In genomic region chr2:1584691-1585485, GRCh38 we compare ENCODE assay signal across 14 cellular contexts.
DNase-seq lines count a peak whose midpoint lies in the region; ATAC-seq, FAIRE-seq and TF ChIP-seq lines count a peak whose summit lies in the region.
"Had no signal": no experiment of that assay in that cellular context is flagged by ENCODE, and none has a peak within 500 bp of the region (broad histone marks: within the 10 kb centered on the region; RNA-seq: fewer than 3 reads in every experiment).

No MANE protein-coding gene starts in this region.

- no peak for TF ChIP-seq EP300 in A549 (IDR thresholded peaks at IDR 0.05)

- peaks cover 4% of the 10 kb centered on the region for H3K27me3 ChIP-seq in foreskin keratinocyte
- H3K27me3 ChIP-seq: breast epithelium had no signal

- POLR2A ChIA-PET in A549 (lab: Yijun Ruan, JAX) = no interaction called here

- TF ChIP-seq CTCF in A549 (IDR thresholded peaks at IDR 0.05) (0 out of 3 replicates have a peak, but pooled peaks have one; percentile 16), foreskin keratinocyte (conservative IDR thresholded peaks at IDR 0.05) (peak; percentile 30)

- H3K27ac ChIP-seq in A549 = no peak overlapping the region
- no peak overlapping the region for H3K27ac ChIP-seq in foreskin keratinocyte
- H3K27ac ChIP-seq: breast epithelium, gastrocnemius medialis, skin epidermis had no signal

- H3K4me1 ChIP-seq in A549 (no peaks in the 10 kb centered on the region), foreskin keratinocyte (peaks cover 4% of the 10 kb centered on the region)
- H3K4me1 ChIP-seq: breast epithelium, gastrocnemius medialis had no signal

- FAIRE-seq in A549 (lab: Jason Lieb, UNC) = no peak

- no peak overlapping the region for H3K4me2 ChIP-seq in A549

- WGBS in A549 (ENCODE audit: missing lambda C conversion rate) = 57% methylated on average over 18 of the region's 18 CpGs

- no peaks in the 10 kb centered on the region for H3K9me3 ChIP-seq in A549
- H3K9me3 ChIP-seq: breast epithelium, gastrocnemius medialis had no signal

- TF ChIP-seq POLR2A in A549 (IDR thresholded peaks at IDR 0.05; ENCODE audit: low read length) = no peak

- ATAC-seq in A549 = peak in 1 of 2 experiments; percentile 45; a peak in 3 of 6 replicates
- no peak for ATAC-seq in foreskin keratinocyte
- ATAC-seq in GM18511 (IDR thresholded peaks at IDR 0.05; ENCODE audit: unreplicated experiment) = no peak
- no peak for ATAC-seq in HG03159 (IDR thresholded peaks at IDR 0.05; ENCODE audit: unreplicated experiment)
- ATAC-seq in HG03175 (IDR thresholded peaks at IDR 0.05; ENCODE audit: unreplicated experiment) = no peak
- ATAC-seq: gastrocnemius medialis had no signal

- no peak for TF ChIP-seq RAD21 in A549 (conservative IDR thresholded peaks at IDR 0.05 in 1 of 2, IDR thresholded peaks at IDR 0.05 in 1 of 2)

- CTCF ChIA-PET in A549 (lab: Yijun Ruan, JAX) = interaction anchor here (1.1 kb wide), 1 partner anchor 13 kb away, joined by 3 read pairs; no protein-coding TSS in a partner anchor

- H3K4me3 ChIP-seq in A549 = no peak overlapping the region
- H3K4me3 ChIP-seq: breast epithelium, gastrocnemius medialis, skin epidermis had no signal

- no peak for DNase-seq in A549 (ENCODE audit: low read depth in 1 of 2, low spot score in 1 of 2)
- peak; percentile 66 for DNase-seq in ELR (ENCODE audit: low read depth)
- DNase-seq in RPMI8226 = peak; percentile 25
- no peak for DNase-seq in foreskin keratinocyte
- DNase-seq in NCI-H1092 treated with DMSO at 0.1 percent for 48 hours (lab: John Stamatoyannopoulos, UW) = no peak
- DNase-seq: gastrocnemius medialis; mesenchymal stem cell; NCI-H2081; stimulated activated naive CD4-positive, alpha-beta T cell had no signal

TF ChIP-seq in A549, 52 proteins besides CTCF, POLR2A, EP300 and RAD21:
- TF ChIP-seq RNF2 (IDR thresholded peaks at IDR 0.05; ENCODE audit: borderline replicate concordance, low read depth) = no peak
- no peak for TF ChIP-seq CHD2 (IDR thresholded peaks at IDR 0.05; ENCODE audit: low read length, partially characterized antibody)
- TF ChIP-seq NR3C1 (IDR thresholded peaks at IDR 0.05) = no peak
- no peak for TF ChIP-seq RFX5 (IDR thresholded peaks at IDR 0.05)
- no peak for TF ChIP-seq ZSCAN20 (CRISPR knock-in tag; IDR thresholded peaks at IDR 0.05)
- no peak for TF ChIP-seq E2F6 (IDR thresholded peaks at IDR 0.05; ENCODE audit: borderline replicate concordance, low read depth)
- no peak for TF ChIP-seq RCOR1 (IDR thresholded peaks at IDR 0.05; ENCODE audit: low read depth, low read length)
- no peak for TF ChIP-seq JUN (IDR thresholded peaks at IDR 0.05)
- TF ChIP-seq MYC (IDR thresholded peaks at IDR 0.05; ENCODE audit: borderline replicate concordance, low read length) = no peak
- TF ChIP-seq, protein P1, sequence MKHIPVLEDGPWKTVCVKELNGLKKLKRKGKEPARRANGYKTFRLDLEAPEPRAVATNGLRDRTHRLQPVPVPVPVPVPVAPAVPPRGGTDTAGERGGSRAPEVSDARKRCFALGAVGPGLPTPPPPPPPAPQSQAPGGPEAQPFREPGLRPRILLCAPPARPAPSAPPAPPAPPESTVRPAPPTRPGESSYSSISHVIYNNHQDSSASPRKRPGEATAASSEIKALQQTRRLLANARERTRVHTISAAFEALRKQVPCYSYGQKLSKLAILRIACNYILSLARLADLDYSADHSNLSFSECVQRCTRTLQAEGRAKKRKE (CRISPR knock-in tag; IDR thresholded peaks at IDR 0.05; ENCODE audit: low read depth) = no peak
- no peak for TF ChIP-seq HEYL (CRISPR knock-in tag; IDR thresholded peaks at IDR 0.05)
- TF ChIP-seq MAZ (IDR thresholded peaks at IDR 0.05; ENCODE audit: borderline replicate concordance, low read depth, low read length) = no peak
- no peak for TF ChIP-seq REST (IDR thresholded peaks at IDR 0.05)

Comparison
In these comparisons a context has a peak if more than half of its experiments do, and no peak if none do; other contexts are left out.
1. DNase-seq: peak in ELR (single experiment) and RPMI8226 (single experiment); none in A549 (0 of 2), foreskin keratinocyte (0 of 2) and NCI-H1092 treated with DMSO at 0.1 percent for 48 hours (single experiment).